ENCODE assay signal across 1 cellular context in genomic region chrX:2520539-2520938, GRCh38.
TF ChIP-seq lines count a peak whose summit lies in the region.

No MANE protein-coding gene starts in this region.

TF ChIP-seq in K562, 482 proteins besides CTCF, POLR2A, EP300 and RAD21 (continued from another document):
- TF ChIP-seq ZBTB2 (IDR thresholded peaks at IDR 0.05) = 0 out of 2 replicates have a peak, but pooled peaks have one; percentile 50
- no peak for TF ChIP-seq MCM3 (IDR thresholded peaks at IDR 0.05)
- no peak for TF ChIP-seq GATA2 (CRISPR knock-in tag; IDR thresholded peaks at IDR 0.05)
- TF ChIP-seq SMARCC2 (IDR thresholded peaks at IDR 0.05; ENCODE audit: low read depth) = no peak
- TF ChIP-seq ZNF644 (tag; IDR thresholded peaks at IDR 0.05; ENCODE audit: low read depth) = no peak
- no peak for TF ChIP-seq NFXL1 (CRISPR knock-in tag; IDR thresholded peaks at IDR 0.05)
- TF ChIP-seq RBM17 (IDR thresholded peaks at IDR 0.05; ENCODE audit: borderline replicate concordance, low read depth, low read length) = no peak
- TF ChIP-seq CCAR2 (IDR thresholded peaks at IDR 0.05; ENCODE audit: low read depth, low read length) = no peak
- TF ChIP-seq ZNF449 (CRISPR knock-in tag; IDR thresholded peaks at IDR 0.05) = no peak
- TF ChIP-seq FOXO4 (CRISPR knock-in tag; IDR thresholded peaks at IDR 0.05) = no peak
- no peak for TF ChIP-seq SRSF3 (IDR thresholded peaks at IDR 0.05; ENCODE audit: insufficient read depth, low read length)
- peak; percentile 67 to 75 for TF ChIP-seq KDM1A (IDR thresholded peaks at IDR 0.05)
- TF ChIP-seq NONO (IDR thresholded peaks at IDR 0.05; ENCODE audit: low read depth in 2 of 2, low read length in 1 of 2) = no peak
